ENCODE assay signal across 22 cellular contexts in genomic region chr1:214124915-214125314, GRCh38.
DNase-seq lines count a peak whose midpoint lies in the region; ATAC-seq and TF ChIP-seq lines count a peak whose summit lies in the region.
"Had no signal": no experiment of that assay in that cellular context is flagged by ENCODE, and none has a peak within 500 bp of the region (broad histone marks: within the 10 kb centered on the region; RNA-seq: fewer than 3 reads in every experiment).

No MANE protein-coding gene starts in this region.

- CTCF ChIA-PET in HEK293 (lab: Yijun Ruan, JAX) = interaction anchor here (0.6 to 2.5 kb wide), 7 partner anchors 89 to 750 kb away, joined by 3 to 8 read pairs (median 3); no protein-coding TSS in a partner anchor

- WGBS in body of pancreas, 2 donors = 29 to 35% methylated on average over 4 of the region's 4 CpGs

- peak overlapping the region; percentile 9 for H2AFZ ChIP-seq in osteoblast (ENCODE audit: low read length)

- H3K27ac ChIP-seq in HEK293 (ENCODE audit: extremely low read depth, low read depth, low read length) (peak overlapping the region; percentile 27; the same call in 1 of the 2 replicates), body of pancreas (peak overlapping the region in 3 of 4 donors; percentile 52 to 80 (median 55)), osteoblast (ENCODE audit: low read depth, low read length) (no peak overlapping the region)
- H3K27ac ChIP-seq: foreskin keratinocyte, left ventricle myocardium inferior, thoracic aorta had no signal

- no peak overlapping the region for H3K4me2 ChIP-seq in osteoblast (ENCODE audit: insufficient read depth, low read length)

- peak; percentile 77 for ATAC-seq in body of pancreas
- ATAC-seq: esophagus mucosa; foreskin keratinocyte; naive thymus-derived CD4-positive, alpha-beta T cell; PC-3 had no signal

- TF ChIP-seq POLR2A in body of pancreas (IDR thresholded peaks at IDR 0.05) = no peak

- H3K9me3 ChIP-seq in HEK293 (ENCODE audit: control insufficient read depth, insufficient read depth, low read depth, low read length) (no peaks in the 10 kb centered on the region), body of pancreas (no peaks in the 10 kb centered on the region), osteoblast (ENCODE audit: low read depth, low read length) (no peaks in the 10 kb centered on the region)
- H3K9me3 ChIP-seq: left ventricle myocardium inferior, thoracic aorta had no signal

- intact Hi-C loops in body of pancreas (cut with DNase I) = loop anchor here (5.0 to 10.0 kb wide), 3 partner anchors 563 to 870 kb away; no protein-coding TSS in a partner anchor

- POLR2A ChIA-PET in HEK293 (lab: Yijun Ruan, JAX) = no interaction called here

- H3K4me1 ChIP-seq in HEK293 (ENCODE audit: control insufficient read depth, insufficient read depth, low read length) (peaks cover 6% of the 10 kb centered on the region; the same call in 1 of the 2 replicates), body of pancreas (peaks cover 19% of the 10 kb centered on the region), osteoblast (ENCODE audit: insufficient read depth, low read length) (peaks cover 4% of the 10 kb centered on the region)
- H3K4me1 ChIP-seq: left ventricle myocardium inferior had no signal

- no peak for TF ChIP-seq CTCF in HEK293 (tag by site-specific recombination; IDR thresholded peaks at IDR 0.05)
- TF ChIP-seq CTCF in body of pancreas (IDR thresholded peaks at IDR 0.05) = no peak
- no peak for TF ChIP-seq CTCF in osteoblast (IDR thresholded peaks at IDR 0.05; ENCODE audit: extremely low read depth, low read depth, low read length)

- H3K36me3 ChIP-seq in HEK293 (ENCODE audit: control insufficient read depth in 2 of 2, insufficient read depth in 1 of 2, low read length in 2 of 2) = no peaks in the 10 kb centered on the region
- H3K36me3 ChIP-seq in body of pancreas (replicated peaks in 1 of 2; ENCODE audit: insufficient read depth in 1 of 2, low read depth in 2 of 2) = no peaks in the 10 kb centered on the region
- no peaks in the 10 kb centered on the region for H3K36me3 ChIP-seq in osteoblast (ENCODE audit: insufficient read depth, low read length)
- H3K36me3 ChIP-seq: left ventricle myocardium inferior, thoracic aorta had no signal

- DNase-seq in NCI-H2227 (lab: John Stamatoyannopoulos, UW; ENCODE audit: unreplicated experiment) = peak; percentile 34
- DNase-seq in body of pancreas = peak in 2 of 4 donors; percentile 26 to 44
- DNase-seq in osteoblast (ENCODE audit: insufficient read length, low spot score, missing footprints) = no peak
- DNase-seq in stimulated activated CD4-positive, alpha-beta T cell treated with anti-CD3 and anti-CD28 coated beads, Interleukin-12 subunit alpha, Interleukin-12 subunit beta, amount 100 ng/mL, for 4 hours = no peak
- DNase-seq in hepatic stellate cell (ENCODE audit: low spot score) = no peak
- no peak for DNase-seq in NCI-H774 (lab: John Stamatoyannopoulos, UW)
- DNase-seq: activated CD4-positive, alpha-beta memory T cell treated with anti-CD3 and anti-CD28 coated beads for 36 hours; EL; foreskin keratinocyte; hippocampal formation; left ventricle myocardium inferior; naive thymus-derived CD4-positive, alpha-beta T cell; NCI-H1105 treated with DMSO at 0.1 percent for 48 hours; NCI-H2171 treated with DMSO at 0.1 percent for 48 hours; NCI-H82; PC-3; Right ventricle myocardium superior; stimulated activated naive CD4-positive, alpha-beta T cell treated with Interleukin-2 at 50 U/mL for 16 hours; T1000 had no signal

- no peaks in the 10 kb centered on the region for H3K79me2 ChIP-seq in osteoblast (ENCODE audit: insufficient read depth, low read length)

- H3K27me3 ChIP-seq in body of pancreas = no peaks in the 10 kb centered on the region
- H3K27me3 ChIP-seq in osteoblast (ENCODE audit: insufficient read depth, low read length) = no peaks in the 10 kb centered on the region
- H3K27me3 ChIP-seq: foreskin keratinocyte had no signal

- H3K4me3 ChIP-seq in HEK293 (ENCODE audit: low read depth, low read length) = no peak overlapping the region
- no peak overlapping the region for H3K4me3 ChIP-seq in body of pancreas
- no peak overlapping the region for H3K4me3 ChIP-seq in osteoblast (ENCODE audit: insufficient read depth, low read length)
- H3K4me3 ChIP-seq: left ventricle myocardium inferior, thoracic aorta had no signal

- H4K20me1 ChIP-seq in osteoblast (ENCODE audit: insufficient read depth, low read length) = no peaks in the 10 kb centered on the region

TF ChIP-seq in HEK293, 187 proteins besides CTCF, POLR2A, EP300 and RAD21:
- TF ChIP-seq PRDM6 (tag by site-specific recombination; IDR thresholded peaks at IDR 0.05) (peak; percentile 41; the same call in 1 of the 2 replicates), TCF7L2 (IDR thresholded peaks at IDR 0.05; ENCODE audit: borderline replicate concordance, low read depth, low read length) (peak; percentile 46; the same call in 1 of the 2 replicates), FEZF1 (tag by site-specific recombination; IDR thresholded peaks at IDR 0.05) (no peak), ZNF561 (tag by site-specific recombination; IDR thresholded peaks at IDR 0.05; ENCODE audit: borderline replicate concordance) (0 out of 2 replicates have a peak, but pooled peaks have one; percentile 48), GLIS1 (tag by site-specific recombination; IDR thresholded peaks at IDR 0.05) (peak; percentile 77), ZFP37 (tag by site-specific recombination; IDR thresholded peaks at IDR 0.05) (no peak)
